In the genomic region with DNA sequence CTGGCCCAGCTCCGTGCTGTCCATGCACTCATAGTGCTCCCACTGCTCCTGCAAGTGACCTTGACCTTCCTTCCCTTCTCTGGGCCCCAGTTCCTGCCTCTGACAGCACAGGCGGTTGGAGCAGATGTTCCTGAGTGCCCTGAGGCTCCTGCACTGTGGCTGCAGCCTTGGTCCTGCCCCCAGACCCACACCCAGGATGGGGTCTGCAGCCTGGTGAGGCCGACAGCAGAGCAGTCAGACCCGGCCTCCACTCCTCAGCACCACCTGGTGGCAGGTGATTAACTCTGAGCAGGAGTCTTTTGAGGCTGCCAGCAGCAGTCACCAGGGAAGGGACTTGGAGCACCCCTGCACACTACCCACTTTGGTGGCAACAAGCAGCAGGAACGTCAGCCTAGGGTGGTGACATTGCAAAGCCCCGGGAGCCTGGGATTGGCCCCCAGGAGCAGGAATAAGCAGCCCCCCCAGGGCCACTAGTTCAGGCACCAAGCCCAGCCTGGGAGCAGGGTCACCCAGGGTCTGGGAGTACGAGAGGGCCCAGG, we compare ENCODE assay signal across 8 cellular contexts.
DNase-seq lines count a peak whose midpoint lies in the region; TF ChIP-seq lines count a peak whose summit lies in the region.

No MANE protein-coding gene starts in this region.

- peak; percentile 70 for TF ChIP-seq CTCF in cardiac muscle cell (IDR thresholded peaks at IDR 0.05; ENCODE audit: low read depth, low read length)
- peak; percentile 60 for TF ChIP-seq CTCF in smooth muscle cell (IDR thresholded peaks at IDR 0.05; ENCODE audit: borderline replicate concordance, insufficient read depth, poor library complexity, severe bottlenecking)

- H3K4me3 ChIP-seq in cardiac muscle cell (no peak overlapping the region), smooth muscle cell (no peak overlapping the region)

- DNase-seq in NCI-H187 (lab: John Stamatoyannopoulos, UW) (peak; percentile 16 to 41), NCI-H187 treated with DMSO at 0.1 percent for 48 hours (lab: John Stamatoyannopoulos, UW) (no peak), NCI-H2081 (lab: John Stamatoyannopoulos, UW) (peak; percentile 61 to 76), cardiac muscle cell (ENCODE audit: low read depth in 1 of 2, low spot score in 1 of 2) (peak; percentile 50 to 71), smooth muscle cell (lab: John Stamatoyannopoulos, UW; ENCODE audit: unreplicated experiment) (no peak), SIG-M5 treated with dmso at 0.1 percent for 504 hours (lab: John Stamatoyannopoulos, UW; ENCODE audit: unreplicated experiment) (no peak), foreskin melanocyte (no peak)
- DNase-seq in activated T-cell treated with anti-CD3 and anti-CD28 coated beads, Interleukin-2, amount 50 U/mL, for 1 hour, result peak; percentile 42

- no peaks in the 10 kb centered on the region for H3F3A ChIP-seq in smooth muscle cell (ENCODE audit: low read depth)

- H3K27me3 ChIP-seq in cardiac muscle cell (peaks cover 19% of the 10 kb centered on the region), smooth muscle cell (ENCODE audit: low read depth) (no peaks in the 10 kb centered on the region)

- H3K27ac ChIP-seq in cardiac muscle cell (no peak overlapping the region), smooth muscle cell (ENCODE audit: low read depth) (no peak overlapping the region)

- H3K9me3 ChIP-seq in cardiac muscle cell (ENCODE audit: low read depth), result no peaks in the 10 kb centered on the region
- H3K9me3 ChIP-seq in smooth muscle cell (replicated peaks; ENCODE audit: low read depth), result no peaks in the 10 kb centered on the region

- H4K20me1 ChIP-seq in smooth muscle cell (ENCODE audit: low read depth), result no peaks in the 10 kb centered on the region

- WGBS in smooth muscle cell (ENCODE audit: low lambda C conversion rate), result 40% methylated on average over 7 of the region's 7 CpGs

- H2AFZ ChIP-seq in smooth muscle cell (ENCODE audit: low read depth), result no peak overlapping the region

- no peaks in the 10 kb centered on the region for H3K79me2 ChIP-seq in smooth muscle cell (ENCODE audit: low read depth)

- H3K36me3 ChIP-seq in cardiac muscle cell, result no peaks in the 10 kb centered on the region
- H3K36me3 ChIP-seq in smooth muscle cell (ENCODE audit: low read depth), result no peaks in the 10 kb centered on the region

- H3K4me2 ChIP-seq in smooth muscle cell, result no peak overlapping the region

- peaks cover 4% of the 10 kb centered on the region for H3K4me1 ChIP-seq in cardiac muscle cell (ENCODE audit: low read depth)
- peaks cover 53% of the 10 kb centered on the region for H3K4me1 ChIP-seq in smooth muscle cell (ENCODE audit: low read depth)

- H3K9ac ChIP-seq in smooth muscle cell (ENCODE audit: low read depth), result no peak overlapping the region

Comparison
In these comparisons a context has a peak if more than half of its experiments do, and no peak if none do; other contexts are left out.
1. DNase-seq: peak in NCI-H187 (2 of 2), NCI-H2081 (2 of 2), activated T-cell treated with anti-CD3 and anti-CD28 coated beads, Interleukin-2, amount 50 U/mL, for 1 hour (single experiment) and cardiac muscle cell (2 of 2); none in NCI-H187 treated with DMSO at 0.1 percent for 48 hours (single experiment), smooth muscle cell (single experiment), SIG-M5 treated with dmso at 0.1 percent for 504 hours (single experiment) and foreskin melanocyte (single experiment).